Comparison of ENCODE assay signal across 8 cellular contexts in genomic region chr18:46096651-46097300, GRCh38. TPM values are rescaled to one million over a fixed set of nuclear protein-coding genes. Genes with fewer than 3 reads are reported as not detected.
DNase-seq lines count a peak whose midpoint lies in the region; ATAC-seq, FAIRE-seq and TF ChIP-seq lines count a peak whose summit lies in the region.

No MANE protein-coding gene starts in this region.

- no peak for DNase-seq in AG10803 (ENCODE audit: low read depth)
- no peak for DNase-seq in HFF-Myc (ENCODE audit: extremely low read depth, low read depth)
- no peak for DNase-seq in astrocyte (ENCODE audit: low read depth)
- DNase-seq in left colon = peak in 1 of 2 donors; percentile 29
- no peak for DNase-seq in thoracic aorta (ENCODE audit: low spot score)
- DNase-seq in SW 1271 (lab: John Stamatoyannopoulos, UW) = no peak
- DNase-seq in ureter (ENCODE audit: low spot score) = no peak

- peaks cover 62% of the 10 kb centered on the region for H3K79me2 ChIP-seq in astrocyte (ENCODE audit: insufficient read depth, low read length)

- peaks cover 12% of the 10 kb centered on the region for H3K4me1 Mint-ChIP-seq in astrocyte (ENCODE audit: low read depth, unreplicated experiment)

- H3K27ac Mint-ChIP-seq in astrocyte (ENCODE audit: unreplicated experiment) = peak overlapping the region; percentile 95

- no peaks in the 10 kb centered on the region for H3K9me3 ChIP-seq in astrocyte (ENCODE audit: insufficient read depth, low read depth, low read length)
- H3K9me3 ChIP-seq in thoracic aorta = no peaks in the 10 kb centered on the region

- TF ChIP-seq CTCF in AG10803 (conservative IDR thresholded peaks at IDR 0.05; ENCODE audit: low read length) (no peak), HFF-Myc (IDR thresholded peaks at IDR 0.05; ENCODE audit: low read depth, low read length, missing control alignments) (no peak), astrocyte (IDR thresholded peaks at IDR 0.05; ENCODE audit: insufficient read depth, low read depth, low read length) (no peak), thoracic aorta (IDR thresholded peaks at IDR 0.05) (no peak)

- H3K27me3 ChIP-seq in astrocyte (ENCODE audit: insufficient read depth, low read length) (no peaks in the 10 kb centered on the region), thoracic aorta (replicated peaks; ENCODE audit: insufficient read depth) (no peaks in the 10 kb centered on the region)

- H3K27me3 Mint-ChIP-seq in astrocyte (ENCODE audit: low read depth, unreplicated experiment) = no peaks in the 10 kb centered on the region

- H3K27ac ChIP-seq in astrocyte (ENCODE audit: low read depth, low read length) = peak overlapping the region; percentile 83
- peak overlapping the region in 1 of 2 donors; percentile 73 for H3K27ac ChIP-seq in thoracic aorta

- H3K4me1 ChIP-seq in astrocyte (ENCODE audit: insufficient read depth, low read length) (peaks cover 10% of the 10 kb centered on the region), thoracic aorta (ENCODE audit: control insufficient read depth in 1 of 2, low read depth in 2 of 2) (peaks cover 21 to 31% of the 10 kb centered on the region in 2 donors)

- no peaks in the 10 kb centered on the region for H3K9me3 Mint-ChIP-seq in astrocyte (ENCODE audit: unreplicated experiment)

- ATAC-seq in left colon = peak; percentile 28
- no peak for ATAC-seq in thoracic aorta (ENCODE audit: insufficient number of reproducible peaks, low FRiP score, low read depth)
- ATAC-seq in activated CD4-positive, CD25-positive, alpha-beta regulatory T cell treated with anti-CD3 and anti-CD28 coated beads, Interleukin-2, amount 50 U/mL, for 24 hours = no peak

- peak overlapping the region; percentile 89 for H3K4me2 ChIP-seq in astrocyte (ENCODE audit: low read length)

- H3K9ac ChIP-seq in astrocyte (ENCODE audit: low read length) = peak overlapping the region; percentile 94

- peak overlapping the region; percentile 99 for H3K4me3 Mint-ChIP-seq in astrocyte (ENCODE audit: unreplicated experiment)

- peaks cover 18% of the 10 kb centered on the region for H3K36me3 ChIP-seq in astrocyte (ENCODE audit: insufficient read depth, low read length)
- peaks cover 9% of the 10 kb centered on the region for H3K36me3 ChIP-seq in thoracic aorta

- H3K4me3 ChIP-seq in AG10803 (ENCODE audit: low read length) (peak overlapping the region; percentile 95), HFF-Myc (replicated peaks; ENCODE audit: low read depth, low read length) (peak overlapping the region; percentile 82), astrocyte (ENCODE audit: insufficient read depth, low read depth, low read length) (peak overlapping the region; percentile 99), thoracic aorta (peak overlapping the region; percentile 96)

- H4K20me1 ChIP-seq in astrocyte (ENCODE audit: insufficient read depth, low read length) = peaks cover 52% of the 10 kb centered on the region

- intact Hi-C loops in left colon (cut with DNase I, micrococcal nuclease) = no loop called here

- no peak overlapping the region for H2AFZ ChIP-seq in astrocyte (ENCODE audit: low read depth, low read length)

- H3K36me3 Mint-ChIP-seq in astrocyte (ENCODE audit: low read depth, unreplicated experiment) = peaks cover 7% of the 10 kb centered on the region

- FAIRE-seq in astrocyte (lab: Jason Lieb, UNC) = no peak

RNA-seq across cellular contexts. Expression of gene ATP5F1A, which starts 1.3 kb away (rescaled TPM):
- 474 and 484 TPM in 2 replicates for total RNA-seq in astrocyte
- 100 to 1,000 TPM; 652 to 824 TPM for total RNA-seq in left colon
- 100 to 1,000 TPM; 240 to 264 TPM for total RNA-seq in thoracic aorta
- 409 TPM for total RNA-seq in ureter

RNA-seq across cellular contexts. Expression of gene HAUS1, which starts 7.4 kb away (rescaled TPM):
- 23.5 and 23.9 TPM in 2 replicates for total RNA-seq in astrocyte
- 10 to 100 TPM; 16.2 TPM for total RNA-seq in left colon
- 10 to 100 TPM; 12.9 to 21.3 TPM for total RNA-seq in thoracic aorta
- 13.2 TPM for total RNA-seq in ureter

RNA-seq across cellular contexts. Expression of gene PSTPIP2, which starts 24.7 kb away (rescaled TPM):
- total RNA-seq in astrocyte (7.2 and 9.1 TPM in 2 replicates), left colon (1 to 10 TPM; 3.7 to 7.4 TPM), thoracic aorta (10 to 100 TPM; 11.9 to 21.5 TPM), ureter (9.9 TPM)
